In genomic region chr21:31342328-31342727, GRCh38 we compare ENCODE assay signal across 13 cellular contexts. TPM values are rescaled to one million over a fixed set of nuclear protein-coding genes. Genes with fewer than 3 reads are reported as not detected.
DNase-seq lines count a peak whose midpoint lies in the region; ATAC-seq and TF ChIP-seq lines count a peak whose summit lies in the region.
"Had no signal": no experiment of that assay in that cellular context is flagged by ENCODE, and none has a peak within 500 bp of the region (broad histone marks: within the 10 kb centered on the region; RNA-seq: fewer than 3 reads in every experiment).

No MANE protein-coding gene starts in this region.

- H3K9me3 ChIP-seq in MM.1S (replicated peaks; ENCODE audit: insufficient read depth, low read length) (no peaks in the 10 kb centered on the region), ascending aorta (no peaks in the 10 kb centered on the region)
- H3K9me3 ChIP-seq: BLaER1, HAP-1 had no signal

- peak overlapping the region; percentile 95 for H3K4me3 Mint-ChIP-seq in stimulated activated naive CD8-positive, alpha-beta T cell treated with anti-CD3 and anti-CD28 coated beads, Interleukin-15, Interleukin-2, amounts not matched to agents 100 ng/mL and 50 ng/mL, for 24 hours
- peak overlapping the region; percentile 96 for H3K4me3 Mint-ChIP-seq in activated naive CD8-positive, alpha-beta T cell

- H3K4me1 Mint-ChIP-seq in stimulated activated naive CD8-positive, alpha-beta T cell treated with anti-CD3 and anti-CD28 coated beads, Interleukin-15, Interleukin-2, amounts not matched to agents 100 ng/mL and 50 ng/mL, for 24 hours (ENCODE audit: low read depth), result peaks cover 72% of the 10 kb centered on the region
- peaks cover 59% of the 10 kb centered on the region for H3K4me1 Mint-ChIP-seq in activated naive CD8-positive, alpha-beta T cell (ENCODE audit: low read depth)

- no peak for ATAC-seq in stimulated activated naive CD8-positive, alpha-beta T cell treated with anti-CD3 and anti-CD28 coated beads, Interleukin-15, Interleukin-2, amounts not matched to agents 100 U/mL and 50 U/mL, for 24 hours
- peak; percentile 25 for ATAC-seq in left colon
- ATAC-seq in GM21526 (IDR thresholded peaks at IDR 0.05; ENCODE audit: low FRiP score, unreplicated experiment), result no peak
- ATAC-seq in HG03159 (IDR thresholded peaks at IDR 0.05; ENCODE audit: unreplicated experiment), result no peak

- no peak overlapping the region for H3K27ac ChIP-seq in MM.1S (ENCODE audit: low read length)
- H3K27ac ChIP-seq in ascending aorta, result no peak overlapping the region
- H3K27ac ChIP-seq: BLaER1 had no signal

- no peaks in the 10 kb centered on the region for H3F3A ChIP-seq in MM.1S (ENCODE audit: insufficient read depth, low read length)

- no peaks in the 10 kb centered on the region for H4K20me1 ChIP-seq in MM.1S (ENCODE audit: insufficient read depth, low read length)

- no peaks in the 10 kb centered on the region for H3K9me3 Mint-ChIP-seq in stimulated activated naive CD8-positive, alpha-beta T cell treated with anti-CD3 and anti-CD28 coated beads, Interleukin-15, Interleukin-2, amounts not matched to agents 100 ng/mL and 50 ng/mL, for 24 hours
- H3K9me3 Mint-ChIP-seq in activated naive CD8-positive, alpha-beta T cell (ENCODE audit: low read depth), result no peaks in the 10 kb centered on the region

- peaks cover 34% of the 10 kb centered on the region; the same call in 1 of the 2 replicates for H3K79me2 ChIP-seq in MM.1S (ENCODE audit: low read length)

- H3K36me3 Mint-ChIP-seq in stimulated activated naive CD8-positive, alpha-beta T cell treated with anti-CD3 and anti-CD28 coated beads, Interleukin-15, Interleukin-2, amounts not matched to agents 100 ng/mL and 50 ng/mL, for 24 hours (ENCODE audit: low read depth), result peaks cover 14% of the 10 kb centered on the region
- H3K36me3 Mint-ChIP-seq in activated naive CD8-positive, alpha-beta T cell, result peaks cover 14% of the 10 kb centered on the region

- no peaks in the 10 kb centered on the region for H3K27me3 ChIP-seq in MM.1S (replicated peaks; ENCODE audit: insufficient read depth, low read length)
- H3K27me3 ChIP-seq in ascending aorta, result no peaks in the 10 kb centered on the region

- peak overlapping the region; percentile 80 for H3K27ac Mint-ChIP-seq in stimulated activated naive CD8-positive, alpha-beta T cell treated with anti-CD3 and anti-CD28 coated beads, Interleukin-15, Interleukin-2, amounts not matched to agents 100 ng/mL and 50 ng/mL, for 24 hours
- H3K27ac Mint-ChIP-seq in activated naive CD8-positive, alpha-beta T cell, result peak overlapping the region; percentile 90

- intact Hi-C loops in left colon (cut with DNase I, micrococcal nuclease), result loop anchor here in 1 of 2 donors (10.0 kb wide), 1 partner anchor 232 kb away; no protein-coding TSS in a partner anchor
- intact Hi-C loops in ascending aorta (cut with DNase I), result no loop called here

- H3K4me1 ChIP-seq in MM.1S (ENCODE audit: low read length) (no peaks in the 10 kb centered on the region), ascending aorta (no peaks in the 10 kb centered on the region)
- H3K4me1 ChIP-seq: HAP-1 had no signal

- no peak for DNase-seq in stimulated activated naive CD8-positive, alpha-beta T cell treated with anti-CD3 and anti-CD28 coated beads, Interleukin-15, Interleukin-2, amounts not matched to agents 100 U/mL and 50 U/mL, for 24 hours
- DNase-seq in left colon (no peak), MM.1S (no peak), ascending aorta (ENCODE audit: low spot score in 2 of 2) (no peak)
- DNase-seq: NCI-H446 treated with DMSO at 0.1 percent for 48 hours; stimulated activated CD4-positive, alpha-beta T cell treated with anti-CD3 and anti-CD28 coated beads, Interleukin-2, amount 100 ng/mL, for 24 hours had no signal

- H3K9me2 ChIP-seq in MM.1S (replicated peaks; ENCODE audit: insufficient read depth, low read length), result no peaks in the 10 kb centered on the region

- no peak for TF ChIP-seq CTCF in MM.1S (IDR thresholded peaks at IDR 0.05; ENCODE audit: low read length)
- no peak for TF ChIP-seq CTCF in ascending aorta (IDR thresholded peaks at IDR 0.05)

- H3K9ac ChIP-seq in MM.1S (ENCODE audit: low read length), result no peak overlapping the region
- H3K9ac ChIP-seq: BLaER1 had no signal

- H3K4me2 ChIP-seq in MM.1S (ENCODE audit: low read depth, low read length), result no peak overlapping the region
- H3K4me2 ChIP-seq: BLaER1 had no signal

- no peak overlapping the region for H2AFZ ChIP-seq in MM.1S (ENCODE audit: low read length)

- H3K4me3 ChIP-seq in MM.1S (ENCODE audit: low read length) (no peak overlapping the region), ascending aorta (no peak overlapping the region)
- H3K4me3 ChIP-seq: BLaER1, HAP-1 had no signal

- peaks cover 9% of the 10 kb centered on the region for H3K27me3 Mint-ChIP-seq in stimulated activated naive CD8-positive, alpha-beta T cell treated with anti-CD3 and anti-CD28 coated beads, Interleukin-15, Interleukin-2, amounts not matched to agents 100 ng/mL and 50 ng/mL, for 24 hours
- H3K27me3 Mint-ChIP-seq in activated naive CD8-positive, alpha-beta T cell, result no peaks in the 10 kb centered on the region

- no peaks in the 10 kb centered on the region for H3K36me3 ChIP-seq in MM.1S (replicated peaks; ENCODE audit: insufficient read depth, low read length)
- H3K36me3 ChIP-seq in ascending aorta, result no peaks in the 10 kb centered on the region
- H3K36me3 ChIP-seq: HAP-1 had no signal

RNA-seq across cellular contexts. Expression of gene TIAM1, which starts 1.7 kb away (rescaled TPM):
- 1 to 10 TPM; 6.4 to 6.9 TPM for total RNA-seq in left colon
- 2.7 TPM for total RNA-seq in ascending aorta
- total RNA-seq: HT-29 had no signal
